Comparison of ENCODE assay signal across 8 cellular contexts in the genomic region with DNA sequence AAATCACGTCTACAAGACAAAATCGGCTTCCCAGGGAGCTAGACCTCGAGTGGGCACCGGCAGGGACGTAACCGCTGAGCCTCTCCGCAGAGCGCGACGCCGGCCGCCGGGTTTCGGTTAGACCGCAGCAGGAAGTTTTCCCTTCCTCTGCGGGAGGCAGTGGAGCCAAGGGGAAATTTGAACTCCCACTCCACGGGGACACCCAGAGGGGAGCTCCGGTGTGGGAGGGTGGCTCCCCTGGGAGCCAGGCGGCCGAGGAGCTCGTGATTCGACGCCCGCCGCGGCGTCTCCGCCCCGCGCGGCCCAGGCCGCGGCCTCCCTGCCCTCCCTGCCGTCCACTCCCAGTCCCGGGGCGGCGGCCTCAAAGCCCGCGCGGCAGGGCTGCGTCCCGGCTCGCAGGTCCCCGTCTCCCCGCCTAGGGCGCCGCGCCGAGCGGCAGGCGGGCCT. TPM values are rescaled to one million over a fixed set of nuclear protein-coding genes. Genes with fewer than 3 reads are reported as not detected.
A peak's percentile ranks its signal among the peaks of the same experiment; 100 is the strongest.
DNase-seq lines count a peak whose midpoint lies in the region; ATAC-seq and TF ChIP-seq lines count a peak whose summit lies in the region.

No MANE protein-coding gene starts in this region.

- ATAC-seq in GM21367 (IDR thresholded peaks at IDR 0.05; ENCODE audit: unreplicated experiment) (peak; percentile 20), HG03575 (IDR thresholded peaks at IDR 0.05; ENCODE audit: extremely low read depth, insufficient number of reproducible peaks, low FRiP score, unreplicated experiment) (peak; percentile 3), right lobe of liver (peak; percentile 73 to 85 (median 83))

- intact Hi-C loops in right lobe of liver (cut with DNase I): no loop called here

- TF ChIP-seq CTCF in choroid plexus epithelial cell (conservative IDR thresholded peaks at IDR 0.05; ENCODE audit: low read depth, low read length) (no peak), right lobe of liver (IDR thresholded peaks at IDR 0.05) (no peak)

- 0% methylated on average over 15 of the region's 51 CpGs for WGBS in right lobe of liver (ENCODE audit: insufficient coverage, low coverage, low lambda C conversion rate, missing lambda C conversion rate)

- peaks cover 0 to 33% (median 7%) of the 10 kb centered on the region in 4 donors for H3K4me1 ChIP-seq in right lobe of liver

- no peaks in the 10 kb centered on the region for H3K36me3 ChIP-seq in right lobe of liver

- TF ChIP-seq POLR2A in right lobe of liver (IDR thresholded peaks at IDR 0.05): no peak

- DNase-seq in EH (ENCODE audit: low read depth) (peak; percentile 80), T follicular helper cell (ENCODE audit: low read depth) (peak; percentile 12), choroid plexus epithelial cell (ENCODE audit: low read depth) (peak; percentile 72), right lobe of liver (peak; percentile 86 to 88 (median 87)), NOMO-1 treated with dmso at 0.1 percent for 144 hours (lab: John Stamatoyannopoulos, UW; ENCODE audit: unreplicated experiment) (no peak)
- peak; percentile 37 for DNase-seq in stimulated activated CD8-positive, alpha-beta memory T cell treated with anti-CD3 and anti-CD28 coated beads, Interleukin-12 subunit alpha, Interleukin-12 subunit beta, amount 100 ng/mL, for 4 hours (ENCODE audit: low read depth)

- H3K27me3 ChIP-seq in right lobe of liver: no peaks in the 10 kb centered on the region

- H3K27ac ChIP-seq in right lobe of liver: peak overlapping the region; percentile 96 to 98 (median 97)

- H3K4me3 ChIP-seq in choroid plexus epithelial cell (ENCODE audit: low read depth, low read length) (peak overlapping the region; percentile 80), right lobe of liver (peak overlapping the region; percentile 54 to 70 (median 68))

- H3K9me3 ChIP-seq in right lobe of liver: no peaks in the 10 kb centered on the region

RNA-seq across cellular contexts. Expression of a gene that starts 0.4 kb away (rescaled TPM):
- total RNA-seq in right lobe of liver: 10 to 100 TPM; 29.5 to 43.0 (median 37.1) TPM

Comparison
In these comparisons a context has a peak if more than half of its experiments do, and no peak if none do; other contexts are left out.
1. ATAC-seq: peak in every context shown above with its lines; median percentile 83 in right lobe of liver; 20 in GM21367; 3 in HG03575.